ENCODE assay signal across 8 cellular contexts in genomic region chr9:133375724-133376654, GRCh38. TPM values are rescaled to one million over a fixed set of nuclear protein-coding genes. Genes with fewer than 3 reads are reported as not detected.
DNase-seq lines count a peak whose midpoint lies in the region; ATAC-seq, FAIRE-seq and TF ChIP-seq lines count a peak whose summit lies in the region.

STKLD1 (plus strand) TSS chr9:133376366; CDS start chr9:133376474, 108 bp downstream.
SURF4 (minus strand) TSS chr9:133376060; CDS start chr9:133375969, 91 bp downstream.

- POLR2A ChIA-PET in activated naive CD8-positive, alpha-beta T cell treated with anti-CD3 and anti-CD28 coated beads, Interleukin-2, amount 10 ng/mL, durations not matched to agents 7 days and 5 days (lab: Charles Lee): interaction anchor here (1.2 to 7.1 kb wide), 9 partner anchors 12 to 41 kb away, joined by 3 to 162 read pairs (median 8); partner anchors contain the start of genes MED22, RPL7A, SURF1 and SURF2

- H3K36me3 ChIP-seq in pancreas (no peaks in the 10 kb centered on the region), thyroid gland (peaks cover 0 to 6% of the 10 kb centered on the region in 2 donors)

- no peaks in the 10 kb centered on the region for H3K9me3 Mint-ChIP-seq in activated naive CD8-positive, alpha-beta T cell treated with anti-CD3 and anti-CD28 coated beads, Interleukin-2, amount 10 ng/mL, durations not matched to agents 7 days and 5 days

- H3K27ac ChIP-seq in pancreas: peak within 1 kb of the TSS; percentile 93 to 98 (median 95)
- peak within 1 kb of the TSS; percentile 81 to 93 (median 92) for H3K27ac ChIP-seq in thyroid gland

- TF ChIP-seq POLR2A in thyroid gland (IDR thresholded peaks at IDR 0.05): peak in 1 of 2 donors; percentile 92

- TF ChIP-seq CTCF in GM12875 (IDR thresholded peaks at IDR 0.05; ENCODE audit: borderline replicate concordance, insufficient read depth, low read depth, low read length) (no peak), pancreas (IDR thresholded peaks at IDR 0.05) (no peak), thyroid gland (IDR thresholded peaks at IDR 0.05) (peak in 1 of 6 experiments; percentile 36)

- H3K9me3 ChIP-seq in pancreas (no peaks in the 10 kb centered on the region), thyroid gland (no peaks in the 10 kb centered on the region)

- FAIRE-seq in pancreas (lab: Jason Lieb, UNC): no peak

- H3K4me3 ChIP-seq in GM12875 (ENCODE audit: low read depth, low read length) (peak within 1 kb of the TSS; percentile 74), pancreas (peak within 1 kb of the TSS; percentile 75 to 100 (median 98)), thyroid gland (replicated peaks in 1 of 3) (peak within 1 kb of the TSS; percentile 56 to 97 (median 79))

- H3K4me1 ChIP-seq in pancreas: peaks cover 22 to 41% (median 26%) of the 10 kb centered on the region in 3 donors
- peaks cover 34 to 42% of the 10 kb centered on the region in 2 donors for H3K4me1 ChIP-seq in thyroid gland

- H3K27ac Mint-ChIP-seq in activated naive CD8-positive, alpha-beta T cell treated with anti-CD3 and anti-CD28 coated beads, Interleukin-2, amount 10 ng/mL, durations not matched to agents 7 days and 5 days: peak within 1 kb of the TSS; percentile 99

- no peaks in the 10 kb centered on the region for H3K27me3 ChIP-seq in pancreas
- no peaks in the 10 kb centered on the region for H3K27me3 ChIP-seq in thyroid gland

- H3K4me1 Mint-ChIP-seq in activated naive CD8-positive, alpha-beta T cell treated with anti-CD3 and anti-CD28 coated beads, Interleukin-2, amount 10 ng/mL, durations not matched to agents 7 days and 5 days: peaks cover 41% of the 10 kb centered on the region

- peak within 1 kb of the TSS; percentile 95 for H3K4me3 Mint-ChIP-seq in activated naive CD8-positive, alpha-beta T cell treated with anti-CD3 and anti-CD28 coated beads, Interleukin-2, amount 10 ng/mL, durations not matched to agents 7 days and 5 days

- DNase-seq in NCI-H128 (lab: John Stamatoyannopoulos, UW; ENCODE audit: unreplicated experiment) (peak; percentile 94), SKM-1 treated with dmso at 0.1 percent for 144 hours (lab: John Stamatoyannopoulos, UW; ENCODE audit: unreplicated experiment) (peak; percentile 93), Right ventricle myocardium superior (peak; percentile 99), pancreas (peak; percentile 94 to 99 (median 98)), thyroid gland (peak; percentile 95 to 96)
- DNase-seq in activated naive CD8-positive, alpha-beta T cell treated with anti-CD3 and anti-CD28 coated beads, Interleukin-2, amount 10 ng/mL, durations not matched to agents 7 days and 5 days: peak; percentile 99

- ATAC-seq in HG02763 (IDR thresholded peaks at IDR 0.05; ENCODE audit: unreplicated experiment) (peak; percentile 84), Right ventricle myocardium superior (ENCODE audit: poor library complexity) (peak; percentile 99), pancreas (peak; percentile 92 to 94 (median 92))
- peak; percentile 78 for ATAC-seq in activated naive CD8-positive, alpha-beta T cell treated with anti-CD3 and anti-CD28 coated beads, Interleukin-2, amount 10 ng/mL, durations not matched to agents 7 days and 5 days (ENCODE audit: low read depth)

- WGBS in pancreas, 2 donors: 0% methylated on average over 86 to 120 of the region's 120 CpGs
- 0 to 1% methylated on average over 24 to 33 of the region's 120 CpGs for WGBS in thyroid gland, 2 donors

- intact Hi-C loops in Right ventricle myocardium superior (cut with DNase I) (no loop called here), pancreas (cut with DNase I) (no loop called here), thyroid gland (cut with DNase I) (loop anchor here (5.0 kb wide), 1 partner anchor 39 kb away; the partner anchor contains the start of gene SURF6)

- H3K36me3 Mint-ChIP-seq in activated naive CD8-positive, alpha-beta T cell treated with anti-CD3 and anti-CD28 coated beads, Interleukin-2, amount 10 ng/mL, durations not matched to agents 7 days and 5 days: peaks cover 17% of the 10 kb centered on the region

- H3K27me3 Mint-ChIP-seq in activated naive CD8-positive, alpha-beta T cell treated with anti-CD3 and anti-CD28 coated beads, Interleukin-2, amount 10 ng/mL, durations not matched to agents 7 days and 5 days: peaks cover 3% of the 10 kb centered on the region

RNA-seq across cellular contexts. Expression of gene STKLD1, which starts in this region (rescaled TPM):
- total RNA-seq in activated naive CD8-positive, alpha-beta T cell treated with anti-CD3 and anti-CD28 coated beads, Interleukin-2, amount 10 ng/mL, durations not matched to agents 7 days and 5 days: under 1 TPM; 0.17 to 0.91 TPM
- total RNA-seq in Right ventricle myocardium superior (0.27 TPM), pancreas (under 1 TPM; 0.31 to 0.94 (median 0.67) TPM), thyroid gland (1 to 10 TPM in 2 of 4 donors, not detected in 2; 1.6 to 2.2 TPM)
- 1 to 10 TPM; 1.8 to 3.1 TPM for polyA plus RNA-seq in pancreas

RNA-seq across cellular contexts. Expression of gene SURF4, which starts in this region (rescaled TPM):
- total RNA-seq in activated naive CD8-positive, alpha-beta T cell treated with anti-CD3 and anti-CD28 coated beads, Interleukin-2, amount 10 ng/mL, durations not matched to agents 7 days and 5 days: 100 to 1,000 TPM; 160 to 161 TPM
- total RNA-seq in Right ventricle myocardium superior: 58.3 TPM
- total RNA-seq in pancreas: 100 to 1,000 TPM in 5 of 6 donors, 10 to 100 TPM in 1; 87.9 to 132 (median 129) TPM
- 100 to 1,000 TPM in 1 of 2 donors, 10 to 100 TPM in 1; 63.1 to 106 TPM for polyA plus RNA-seq in pancreas
- 100 to 1,000 TPM; 165 to 253 (median 226) TPM for total RNA-seq in thyroid gland

Comparison
In these comparisons a context has a peak if more than half of its experiments do, and no peak if none do; other contexts are left out.
1. Peak in every context shown above with its lines: DNase-seq, ATAC-seq, H3K4me3 ChIP-seq and H3K27ac ChIP-seq.